26 cellular contexts compared by ENCODE assay signal in the genomic region with DNA sequence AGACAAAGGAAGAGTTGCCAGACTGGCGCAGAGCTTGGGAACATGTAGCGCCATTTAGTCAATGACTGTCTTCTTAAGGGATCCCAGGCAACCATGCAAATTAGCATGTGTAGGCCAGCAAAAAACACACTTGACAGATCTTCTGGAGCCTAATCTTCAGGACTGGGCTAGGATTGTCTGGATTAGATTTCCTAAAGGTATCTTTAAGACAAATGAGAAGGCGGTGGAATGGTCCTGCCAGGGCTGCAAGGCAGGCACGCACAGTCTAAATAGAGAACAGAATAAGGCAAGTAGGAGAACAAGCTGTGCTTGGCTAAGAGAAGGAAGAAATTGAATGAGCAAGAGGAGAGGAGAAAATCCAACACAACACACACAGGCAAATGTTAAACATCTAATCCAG.
"Had no signal": no experiment of that assay in that cellular context is flagged by ENCODE, and none has a peak within 500 bp of the region (broad histone marks: within the 10 kb centered on the region; RNA-seq: fewer than 3 reads in every experiment).

No MANE protein-coding gene starts in this region.

- ATAC-seq: mucosa of descending colon; naive thymus-derived CD4-positive, alpha-beta T cell; natural killer cell treated with Interleukin-12 subunit alpha and Interleukin-12 subunit beta and Interleukin-15 and Interleukin-18, amount 100 ng/mL, for 72 hours; pancreas; right cardiac atrium; sciatic nerve; stimulated activated naive B cell treated with anti-CD40 and anti-IgM and Interleukin-4, amounts not matched to agents 10 μg/mL and 1 μg/mL and 100 μg/mL, for 72 hours; stimulated activated naive CD8-positive, alpha-beta T cell treated with anti-CD3 and anti-CD28 coated beads, Interleukin-15, Interleukin-2, amounts not matched to agents 100 U/mL and 50 U/mL, for 24 hours had no signal

- H3K36me3 ChIP-seq: left ventricle myocardium inferior, pancreas, prostate gland, stomach, suprapubic skin, thoracic aorta, tibial artery, uterus had no signal

- DNase-seq: immature natural killer cell; islet precursor cell; left ventricle myocardium inferior; midbrain; mucosa of descending colon; naive thymus-derived CD4-positive, alpha-beta T cell; pancreas; retina; right cardiac atrium; stimulated activated CD4-positive, alpha-beta T cell treated with anti-CD3 and anti-CD28 coated beads, Interleukin-12 subunit alpha, Interleukin-12 subunit beta, amount 100 ng/mL, for 4 hours; stimulated activated CD4-positive, alpha-beta T cell treated with anti-CD3 and anti-CD28 coated beads, Interleukin-15, amount 100 ng/mL, for 24 hours; stimulated activated CD4-positive, alpha-beta T cell treated with anti-CD3 and anti-CD28 coated beads, Interleukin-2, amount 100 ng/mL, for 24 hours; stimulated activated CD4-positive, alpha-beta T cell treated with anti-CD3 and anti-CD28 coated beads, Interleukin-4, amount 100 ng/mL, for 1 hour; stimulated activated naive B cell treated with anti-CD40 and anti-IgM and Interleukin-4, amounts not matched to agents 10 μg/mL and 1 μg/mL and 100 μg/mL, for 72 hours; stimulated activated naive CD8-positive, alpha-beta T cell treated with anti-CD3 and anti-CD28 coated beads, Interleukin-15, Interleukin-2, amounts not matched to agents 100 U/mL and 50 U/mL, for 24 hours; stomach; tibial artery; trophoblast cell; uterus had no signal

- H3K4me1 ChIP-seq: left ventricle myocardium inferior, pancreas, prostate gland, stomach, suprapubic skin, tibial artery, uterus had no signal

- H3K27ac ChIP-seq: left ventricle myocardium inferior, pancreas, prostate gland, skin epidermis, stomach, suprapubic skin, thoracic aorta, tibial artery, uterus had no signal

- H3K4me3 ChIP-seq: left ventricle myocardium inferior, lung, mucosa of descending colon, pancreas, prostate gland, skin epidermis, stomach, suprapubic skin, thoracic aorta, tibial artery, uterus had no signal

- H3K9me3 ChIP-seq: left ventricle myocardium inferior, mucosa of descending colon, pancreas, prostate gland, stomach, suprapubic skin, thoracic aorta, tibial artery, uterus had no signal

- H3K27me3 ChIP-seq: pancreas, stomach, suprapubic skin, tibial artery, uterus had no signal
